Comparison of ENCODE assay signal across 1 cellular context in the genomic region with DNA sequence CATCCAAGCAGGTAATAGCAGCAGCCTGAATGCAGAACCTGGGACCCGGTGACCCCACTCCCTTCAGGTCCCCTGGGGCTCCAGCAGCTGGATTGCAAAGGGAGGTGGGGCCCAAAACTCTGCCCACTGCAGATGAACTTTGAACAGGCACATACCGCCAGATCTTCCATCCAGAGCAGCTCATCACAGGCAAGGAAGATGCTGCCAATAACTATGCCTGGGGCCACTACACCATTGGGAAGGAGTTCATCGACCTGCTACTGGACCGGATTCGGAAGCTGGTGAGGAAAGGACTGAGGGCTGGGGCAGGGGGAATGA.
TF ChIP-seq lines count a peak whose summit lies in the region.

No MANE protein-coding gene starts in this region.

TF ChIP-seq in HepG2, 621 proteins besides CTCF, POLR2A, EP300 and RAD21 (continues in another document):
- TF ChIP-seq ZNF383 (CRISPR knock-in tag; IDR thresholded peaks at IDR 0.05; ENCODE audit: borderline replicate concordance), result peak; percentile 68; the same call in 1 of the 2 replicates
- TF ChIP-seq SP2 (CRISPR knock-in tag; IDR thresholded peaks at IDR 0.05), result no peak
- TF ChIP-seq HNF4A (CRISPR knock-in tag; IDR thresholded peaks at IDR 0.05), result peak; percentile 79
- TF ChIP-seq ZNF501 (CRISPR knock-in tag; IDR thresholded peaks at IDR 0.05), result peak; percentile 85
- peak; percentile 59; the same call in 1 of the 2 replicates for TF ChIP-seq ZBTB7B (CRISPR knock-in tag; IDR thresholded peaks at IDR 0.05)
- TF ChIP-seq GABPB1 (CRISPR knock-in tag; IDR thresholded peaks at IDR 0.05), result no peak
- no peak for TF ChIP-seq SMC3 (IDR thresholded peaks at IDR 0.05; ENCODE audit: low read length)
- peak; percentile 17; the same call in 1 of the 2 replicates for TF ChIP-seq SP5 (CRISPR knock-in tag; IDR thresholded peaks at IDR 0.05; ENCODE audit: borderline replicate concordance, low read depth)
- TF ChIP-seq NFYB (CRISPR knock-in tag; IDR thresholded peaks at IDR 0.05), result 0 out of 2 replicates have a peak, but pooled peaks have one; percentile 5
- TF ChIP-seq, protein P1, sequence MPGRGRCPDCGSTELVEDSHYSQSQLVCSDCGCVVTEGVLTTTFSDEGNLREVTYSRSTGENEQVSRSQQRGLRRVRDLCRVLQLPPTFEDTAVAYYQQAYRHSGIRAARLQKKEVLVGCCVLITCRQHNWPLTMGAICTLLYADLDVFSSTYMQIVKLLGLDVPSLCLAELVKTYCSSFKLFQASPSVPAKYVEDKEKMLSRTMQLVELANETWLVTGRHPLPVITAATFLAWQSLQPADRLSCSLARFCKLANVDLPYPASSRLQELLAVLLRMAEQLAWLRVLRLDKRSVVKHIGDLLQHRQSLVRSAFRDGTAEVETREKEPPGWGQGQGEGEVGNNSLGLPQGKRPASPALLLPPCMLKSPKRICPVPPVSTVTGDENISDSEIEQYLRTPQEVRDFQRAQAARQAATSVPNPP (CRISPR knock-in tag; IDR thresholded peaks at IDR 0.05), result no peak
- peak; percentile 50; the same call in 1 of the 2 replicates for TF ChIP-seq HNF4G (IDR thresholded peaks at IDR 0.05; ENCODE audit: borderline replicate concordance, low read depth, low read length)
- TF ChIP-seq HNF4G (CRISPR knock-in tag; IDR thresholded peaks at IDR 0.05; ENCODE audit: borderline replicate concordance, low read depth), result no peak
- TF ChIP-seq GATA4 (IDR thresholded peaks at IDR 0.05; ENCODE audit: borderline replicate concordance, low read depth), result no peak
- 0 out of 2 replicates have a peak, but pooled peaks have one; percentile 40 for TF ChIP-seq ERF (CRISPR knock-in tag; IDR thresholded peaks at IDR 0.05)
- TF ChIP-seq MAFF (IDR thresholded peaks at IDR 0.05; ENCODE audit: low read depth, low read length), result no peak
- TF ChIP-seq, protein P2, sequence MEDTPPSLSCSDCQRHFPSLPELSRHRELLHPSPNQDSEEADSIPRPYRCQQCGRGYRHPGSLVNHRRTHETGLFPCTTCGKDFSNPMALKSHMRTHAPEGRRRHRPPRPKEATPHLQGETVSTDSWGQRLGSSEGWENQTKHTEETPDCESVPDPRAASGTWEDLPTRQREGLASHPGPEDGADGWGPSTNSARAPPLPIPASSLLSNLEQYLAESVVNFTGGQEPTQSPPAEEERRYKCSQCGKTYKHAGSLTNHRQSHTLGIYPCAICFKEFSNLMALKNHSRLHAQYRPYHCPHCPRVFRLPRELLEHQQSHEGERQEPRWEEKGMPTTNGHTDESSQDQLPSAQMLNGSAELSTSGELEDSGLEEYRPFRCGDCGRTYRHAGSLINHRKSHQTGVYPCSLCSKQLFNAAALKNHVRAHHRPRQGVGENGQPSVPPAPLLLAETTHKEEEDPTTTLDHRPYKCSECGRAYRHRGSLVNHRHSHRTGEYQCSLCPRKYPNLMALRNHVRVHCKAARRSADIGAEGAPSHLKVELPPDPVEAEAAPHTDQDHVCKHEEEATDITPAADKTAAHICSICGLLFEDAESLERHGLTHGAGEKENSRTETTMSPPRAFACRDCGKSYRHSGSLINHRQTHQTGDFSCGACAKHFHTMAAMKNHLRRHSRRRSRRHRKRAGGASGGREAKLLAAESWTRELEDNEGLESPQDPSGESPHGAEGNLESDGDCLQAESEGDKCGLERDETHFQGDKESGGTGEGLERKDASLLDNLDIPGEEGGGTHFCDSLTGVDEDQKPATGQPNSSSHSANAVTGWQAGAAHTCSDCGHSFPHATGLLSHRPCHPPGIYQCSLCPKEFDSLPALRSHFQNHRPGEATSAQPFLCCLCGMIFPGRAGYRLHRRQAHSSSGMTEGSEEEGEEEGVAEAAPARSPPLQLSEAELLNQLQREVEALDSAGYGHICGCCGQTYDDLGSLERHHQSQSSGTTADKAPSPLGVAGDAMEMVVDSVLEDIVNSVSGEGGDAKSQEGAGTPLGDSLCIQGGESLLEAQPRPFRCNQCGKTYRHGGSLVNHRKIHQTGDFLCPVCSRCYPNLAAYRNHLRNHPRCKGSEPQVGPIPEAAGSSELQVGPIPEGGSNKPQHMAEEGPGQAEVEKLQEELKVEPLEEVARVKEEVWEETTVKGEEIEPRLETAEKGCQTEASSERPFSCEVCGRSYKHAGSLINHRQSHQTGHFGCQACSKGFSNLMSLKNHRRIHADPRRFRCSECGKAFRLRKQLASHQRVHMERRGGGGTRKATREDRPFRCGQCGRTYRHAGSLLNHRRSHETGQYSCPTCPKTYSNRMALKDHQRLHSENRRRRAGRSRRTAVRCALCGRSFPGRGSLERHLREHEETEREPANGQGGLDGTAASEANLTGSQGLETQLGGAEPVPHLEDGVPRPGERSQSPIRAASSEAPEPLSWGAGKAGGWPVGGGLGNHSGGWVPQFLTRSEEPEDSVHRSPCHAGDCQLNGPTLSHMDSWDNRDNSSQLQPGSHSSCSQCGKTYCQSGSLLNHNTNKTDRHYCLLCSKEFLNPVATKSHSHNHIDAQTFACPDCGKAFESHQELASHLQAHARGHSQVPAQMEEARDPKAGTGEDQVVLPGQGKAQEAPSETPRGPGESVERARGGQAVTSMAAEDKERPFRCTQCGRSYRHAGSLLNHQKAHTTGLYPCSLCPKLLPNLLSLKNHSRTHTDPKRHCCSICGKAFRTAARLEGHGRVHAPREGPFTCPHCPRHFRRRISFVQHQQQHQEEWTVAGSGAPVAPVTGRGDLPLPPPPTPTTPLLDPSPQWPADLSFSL (CRISPR knock-in tag; IDR thresholded peaks at IDR 0.05), result no peak
- TF ChIP-seq ARID5B (CRISPR knock-in tag; IDR thresholded peaks at IDR 0.05), result 0 out of 2 replicates have a peak, but pooled peaks have one; percentile 33
- TF ChIP-seq SALL1 (CRISPR knock-in tag; IDR thresholded peaks at IDR 0.05), result 0 out of 2 replicates have a peak, but pooled peaks have one; percentile 9
- TF ChIP-seq, protein P3, sequence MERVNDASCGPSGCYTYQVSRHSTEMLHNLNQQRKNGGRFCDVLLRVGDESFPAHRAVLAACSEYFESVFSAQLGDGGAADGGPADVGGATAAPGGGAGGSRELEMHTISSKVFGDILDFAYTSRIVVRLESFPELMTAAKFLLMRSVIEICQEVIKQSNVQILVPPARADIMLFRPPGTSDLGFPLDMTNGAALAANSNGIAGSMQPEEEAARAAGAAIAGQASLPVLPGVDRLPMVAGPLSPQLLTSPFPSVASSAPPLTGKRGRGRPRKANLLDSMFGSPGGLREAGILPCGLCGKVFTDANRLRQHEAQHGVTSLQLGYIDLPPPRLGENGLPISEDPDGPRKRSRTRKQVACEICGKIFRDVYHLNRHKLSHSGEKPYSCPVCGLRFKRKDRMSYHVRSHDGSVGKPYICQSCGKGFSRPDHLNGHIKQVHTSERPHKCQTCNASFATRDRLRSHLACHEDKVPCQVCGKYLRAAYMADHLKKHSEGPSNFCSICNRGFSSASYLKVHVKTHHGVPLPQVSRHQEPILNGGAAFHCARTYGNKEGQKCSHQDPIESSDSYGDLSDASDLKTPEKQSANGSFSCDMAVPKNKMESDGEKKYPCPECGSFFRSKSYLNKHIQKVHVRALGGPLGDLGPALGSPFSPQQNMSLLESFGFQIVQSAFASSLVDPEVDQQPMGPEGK (CRISPR knock-in tag; IDR thresholded peaks at IDR 0.05), result peak; percentile 58; the same call in 1 of the 2 replicates
- TF ChIP-seq ZNF607 (CRISPR knock-in tag; IDR thresholded peaks at IDR 0.05; ENCODE audit: borderline replicate concordance), result no peak
- 0 out of 2 replicates have a peak, but pooled peaks have one; percentile 24 for TF ChIP-seq YEATS4 (CRISPR knock-in tag; IDR thresholded peaks at IDR 0.05; ENCODE audit: borderline replicate concordance)
- TF ChIP-seq, protein P4, sequence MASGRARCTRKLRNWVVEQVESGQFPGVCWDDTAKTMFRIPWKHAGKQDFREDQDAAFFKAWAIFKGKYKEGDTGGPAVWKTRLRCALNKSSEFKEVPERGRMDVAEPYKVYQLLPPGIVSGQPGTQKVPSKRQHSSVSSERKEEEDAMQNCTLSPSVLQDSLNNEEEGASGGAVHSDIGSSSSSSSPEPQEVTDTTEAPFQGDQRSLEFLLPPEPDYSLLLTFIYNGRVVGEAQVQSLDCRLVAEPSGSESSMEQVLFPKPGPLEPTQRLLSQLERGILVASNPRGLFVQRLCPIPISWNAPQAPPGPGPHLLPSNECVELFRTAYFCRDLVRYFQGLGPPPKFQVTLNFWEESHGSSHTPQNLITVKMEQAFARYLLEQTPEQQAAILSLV (CRISPR knock-in tag; IDR thresholded peaks at IDR 0.05; ENCODE audit: borderline replicate concordance), result peak; percentile 67; the same call in 1 of the 2 replicates
- peak; percentile 60; the same call in 1 of the 2 replicates for TF ChIP-seq HNF1B (CRISPR knock-in tag; IDR thresholded peaks at IDR 0.05)
- peak; percentile 31; the same call in 1 of the 2 replicates for TF ChIP-seq GATAD2A (CRISPR knock-in tag; IDR thresholded peaks at IDR 0.05)
- 0 out of 2 replicates have a peak, but pooled peaks have one; percentile 47 for TF ChIP-seq ZFY (CRISPR knock-in tag; IDR thresholded peaks at IDR 0.05)
- TF ChIP-seq KDM1A (CRISPR knock-in tag; IDR thresholded peaks at IDR 0.05), result peak; percentile 65; the same call in 1 of the 2 replicates
- 0 out of 2 replicates have a peak, but pooled peaks have one; percentile 37 for TF ChIP-seq NFKBIZ (CRISPR knock-in tag; IDR thresholded peaks at IDR 0.05)
- peak; percentile 32; the same call in 1 of the 2 replicates for TF ChIP-seq RXRA (CRISPR knock-in tag; IDR thresholded peaks at IDR 0.05)
- TF ChIP-seq, protein P5, sequence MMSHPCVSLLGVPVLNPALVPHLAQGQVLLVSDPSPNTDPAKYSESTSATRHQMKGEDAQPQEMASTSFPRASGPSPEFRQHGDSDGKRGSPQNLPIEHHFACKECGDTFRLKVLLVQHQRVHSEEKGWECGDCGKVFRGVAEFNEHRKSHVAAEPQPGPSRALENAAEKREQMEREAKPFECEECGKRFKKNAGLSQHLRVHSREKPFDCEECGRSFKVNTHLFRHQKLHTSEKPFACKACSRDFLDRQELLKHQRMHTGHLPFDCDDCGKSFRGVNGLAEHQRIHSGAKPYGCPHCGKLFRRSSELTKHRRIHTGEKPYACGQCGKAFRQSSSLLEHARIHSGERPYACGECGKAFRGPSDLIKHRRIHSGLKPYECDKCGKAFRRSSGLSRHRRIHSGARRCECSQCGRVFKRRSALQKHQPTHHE (CRISPR knock-in tag; IDR thresholded peaks at IDR 0.05; ENCODE audit: borderline replicate concordance), result no peak
- TF ChIP-seq RXRB (CRISPR knock-in tag; IDR thresholded peaks at IDR 0.05; ENCODE audit: borderline replicate concordance), result 0 out of 2 replicates have a peak, but pooled peaks have one; percentile 19
- 0 out of 2 replicates have a peak, but pooled peaks have one; percentile 13 for TF ChIP-seq ZNF230 (CRISPR knock-in tag; IDR thresholded peaks at IDR 0.05)
- peak; percentile 65; the same call in 1 of the 2 replicates for TF ChIP-seq ZNF644 (CRISPR knock-in tag; IDR thresholded peaks at IDR 0.05; ENCODE audit: low read depth)
- TF ChIP-seq MAX (IDR thresholded peaks at IDR 0.05), result peak; percentile 5; the same call in 1 of the 2 replicates
- TF ChIP-seq ZBTB38 (CRISPR knock-in tag; IDR thresholded peaks at IDR 0.05), result peak; percentile 52; the same call in 1 of the 2 replicates
- peak; percentile 88 for TF ChIP-seq XRCC5 (optimal IDR thresholded peaks at IDR 0.05; ENCODE audit: low read length)
